24 cellular contexts compared by ENCODE assay signal in genomic region chr12:85657836-85658235, GRCh38.
"Had no signal": no experiment of that assay in that cellular context is flagged by ENCODE, and none has a peak within 500 bp of the region (broad histone marks: within the 10 kb centered on the region; RNA-seq: fewer than 3 reads in every experiment).

No MANE protein-coding gene starts in this region.

- H3K27ac ChIP-seq: suprapubic skin, testis, thoracic aorta, thyroid gland, tibial artery, tibial nerve, upper lobe of left lung, upper lobe of right lung, uterus, vagina had no signal

- H3K9me3 ChIP-seq: suprapubic skin, testis, thoracic aorta, thyroid gland, upper lobe of right lung, uterus had no signal

- H3K4me3 ChIP-seq: suprapubic skin, testis, thoracic aorta, thyroid gland, tibial artery, tibial nerve, upper lobe of left lung, upper lobe of right lung, uterus, vagina had no signal

- DNase-seq: stimulated activated CD4-positive, alpha-beta T cell treated with anti-CD3 and anti-CD28 coated beads, Interleukin-2, amount 100 ng/mL, for 24 hours; stimulated activated CD4-positive, alpha-beta T cell treated with anti-CD3 and anti-CD28 coated beads, Interleukin-2, amount 100 ng/mL, for 48 hours; stimulated activated CD4-positive, alpha-beta T cell treated with anti-CD3 and anti-CD28 coated beads, Interleukin-4, amount 100 ng/mL, for 1 hour; stimulated activated CD4-positive, alpha-beta T cell treated with anti-CD3 and anti-CD28 coated beads, Interleukin-4, amount 100 ng/mL, for 24 hours; stimulated activated CD4-positive, alpha-beta T cell treated with anti-CD3 and anti-CD28 coated beads, Interleukin-4, amount 100 ng/mL, for 4 hours; stimulated activated CD8-positive, alpha-beta memory T cell treated with anti-CD3 and anti-CD28 coated beads, Interleukin-4, amount 100 ng/mL, for 48 hours; stimulated activated naive B cell treated with anti-CD40 and anti-IgM and Interleukin-4, amounts not matched to agents 10 μg/mL and 1 μg/mL and 100 μg/mL, for 72 hours; stimulated activated naive CD4-positive, alpha-beta T cell; stimulated activated naive CD4-positive, alpha-beta T cell treated with Interleukin-2 at 50 U/mL for 16 hours; stimulated activated naive CD8-positive, alpha-beta T cell treated with anti-CD3 and anti-CD28 coated beads, Interleukin-15, amount 100 ng/mL, for 72 hours; stimulated activated naive CD8-positive, alpha-beta T cell treated with anti-CD3 and anti-CD28 coated beads, Interleukin-15, Interleukin-2, amounts not matched to agents 100 U/mL and 50 U/mL, for 24 hours; substantia nigra; testis; thyroid gland; tibial artery; trophoblast cell; upper lobe of left lung; upper lobe of right lung; uterus had no signal

- H3K36me3 ChIP-seq: suprapubic skin, thoracic aorta, thyroid gland, tibial artery, tibial nerve, upper lobe of left lung, upper lobe of right lung, uterus, vagina had no signal

- H3K4me1 ChIP-seq: suprapubic skin, testis, thyroid gland, tibial artery, tibial nerve, upper lobe of left lung, upper lobe of right lung, uterus, vagina had no signal

- FAIRE-seq: urothelium cell line had no signal

- H3K27me3 ChIP-seq: suprapubic skin, testis, thyroid gland, tibial artery, tibial nerve, upper lobe of left lung, upper lobe of right lung, uterus, vagina had no signal
